Comparison of ENCODE assay signal across 38 cellular contexts in genomic region chr4:67735325-67735724, GRCh38. TPM values are rescaled to one million over a fixed set of nuclear protein-coding genes. Genes with fewer than 3 reads are reported as not detected.
"Had no signal": no experiment of that assay in that cellular context is flagged by ENCODE, and none has a peak within 500 bp of the region (broad histone marks: within the 10 kb centered on the region; RNA-seq: fewer than 3 reads in every experiment).

No MANE protein-coding gene starts in this region.

- H3K4me1 ChIP-seq: adrenal gland, body of pancreas, breast epithelium had no signal

- ATAC-seq: activated CD8-positive, alpha-beta T cell treated with anti-CD3 and anti-CD28 coated beads for 36 hours; activated naive CD4-positive, alpha-beta T cell treated with anti-CD3 and anti-CD28 coated beads, Interleukin-2, amount 50 U/mL, for 72 hours; activated T-cell treated with anti-CD3 and anti-CD28 coated beads, Interleukin-2, amount 50 U/mL, for 4 hours; activated T-cell treated with anti-CD3 and anti-CD28 coated beads, Interleukin-2, amount 50 U/mL, for 72 hours; activated T-helper 17 cell treated with anti-CD3 and anti-CD28 coated beads, Interleukin-2, amount 50 U/mL, for 72 hours; body of pancreas had no signal

- H3K36me3 ChIP-seq: adrenal gland, brain microvascular endothelial cell, breast epithelium had no signal

- H3K4me3 ChIP-seq: adrenal gland, body of pancreas, breast epithelium had no signal

- H3K27me3 ChIP-seq: adrenal gland, body of pancreas, brain microvascular endothelial cell, breast epithelium had no signal

- H3K9me3 ChIP-seq: adrenal gland, body of pancreas, breast epithelium had no signal

- H3K27ac ChIP-seq: adrenal gland, body of pancreas, brain microvascular endothelial cell, breast epithelium, VCaP had no signal

- DNase-seq: activated B cell treated with CpG ODN at 0.5 μM for 24 hours; activated CD4-positive, alpha-beta memory T cell treated with anti-CD3 and anti-CD28 coated beads for 36 hours; activated CD4-positive, alpha-beta T cell treated with anti-CD3 and anti-CD28 coated beads for 4 hours; activated CD4-positive, alpha-beta T cell treated with anti-CD3 and anti-CD28 coated beads, Interleukin-2, amount 10 ng/mL, durations not matched to agents 24 days and 14 days; activated CD4-positive, alpha-beta T cell treated with anti-CD3 and anti-CD28 coated beads, Interleukin-2, amount 50 U/mL, for 1 hour; activated CD4-positive, alpha-beta T cell treated with anti-CD3 and anti-CD28 coated beads, Interleukin-2, amount 50 U/mL, for 4 hours; activated CD4-positive, CD25-positive, alpha-beta regulatory T cell treated with anti-CD3 and anti-CD28 coated beads, Interleukin-2, amount 50 U/mL, for 72 hours; activated CD8-positive, alpha-beta memory T cell treated with anti-CD3 and anti-CD28 coated beads, Interleukin-2, amount 50 U/mL, for 4 hours; activated CD8-positive, alpha-beta T cell treated with anti-CD3 and anti-CD28 coated beads for 36 hours; activated effector memory CD4-positive, alpha-beta T cell treated with anti-CD3 and anti-CD28 coated beads, Interleukin-2, amount 50 U/mL, for 16 hours; activated gamma-delta T cell treated with Interleukin-2 at 50 U/mL for 16 hours; activated naive CD4-positive, alpha-beta T cell; activated naive CD4-positive, alpha-beta T cell treated with anti-CD3 and anti-CD28 coated beads for 36 hours; activated naive CD4-positive, alpha-beta T cell treated with anti-CD3 and anti-CD28 coated beads, Interleukin-2, amount 50 U/mL, for 16 hours; activated naive CD8-positive, alpha-beta T cell treated with anti-CD3 and anti-CD28 coated beads for 36 hours; activated T-cell treated with anti-CD3 and anti-CD28 coated beads for 4 hours; activated T-cell treated with anti-CD3 and anti-CD28 coated beads, Interleukin-2, amount 50 U/mL, for 1 hour; activated T-cell treated with anti-CD3 and anti-CD28 coated beads, Interleukin-2, amount 50 U/mL, for 4 hours; activated T-cell treated with anti-CD3 and anti-CD28 coated beads, Interleukin-2, amount 50 U/mL, for 72 hours; adrenal gland; amniotic stem cell; aorta; body of pancreas; brain microvascular endothelial cell; central memory CD4-positive, alpha-beta T cell; T-helper 1 cell; T-helper 2 cell; T-helper 9 cell had no signal

- FAIRE-seq: astrocyte, TTC549 had no signal

RNA-seq across cellular contexts. Expression of gene GNRHR, which starts 18.9 kb away (rescaled TPM):
- total RNA-seq: activated B cell treated with CpG ODN at 0.5 μM for 24 hours; activated CD4-positive, alpha-beta memory T cell treated with anti-CD3 and anti-CD28 coated beads for 36 hours; activated CD4-positive, alpha-beta T cell treated with anti-CD3 and anti-CD28 coated beads, Interleukin-2, amount 10 ng/mL, durations not matched to agents 24 days and 14 days; activated CD8-positive, alpha-beta memory T cell treated with anti-CD3 and anti-CD28 coated beads for 36 hours; activated CD8-positive, alpha-beta T cell treated with anti-CD3 and anti-CD28 coated beads for 36 hours; activated naive CD4-positive, alpha-beta T cell treated with anti-CD3 and anti-CD28 coated beads for 36 hours; activated naive CD4-positive, alpha-beta T cell treated with anti-CD3 and anti-CD28 coated beads, Interleukin-2, amount 50 U/mL, for 72 hours; activated naive CD8-positive, alpha-beta T cell treated with anti-CD3 and anti-CD28 coated beads for 36 hours; activated T-cell treated with anti-CD3 and anti-CD28 coated beads, Interleukin-2, amount 50 U/mL, for 4 hours; activated T-cell treated with anti-CD3 and anti-CD28 coated beads, Interleukin-2, amount 50 U/mL, for 72 hours; activated T-helper 1 cell treated with anti-CD3 and anti-CD28 coated beads, Interleukin-12 subunit alpha, Interleukin-12 subunit beta, Interleukin-2, Interleukin-4 antibody, amounts not matched to agents 30 ng/mL and 10 ng/mL and 1 ng/mL, durations not matched to agents 14 hours and 24 hours and 36 hours; activated T-helper 17 cell treated with anti-CD3 and anti-CD28 coated beads, Interleukin-2, amount 50 U/mL, for 72 hours; aorta; astrocyte; body of pancreas; breast epithelium; cardiac septum; cerebellum had no signal
- polyA plus RNA-seq: aorta had no signal
